Comparison of ENCODE assay signal across 10 cellular contexts in the genomic region with DNA sequence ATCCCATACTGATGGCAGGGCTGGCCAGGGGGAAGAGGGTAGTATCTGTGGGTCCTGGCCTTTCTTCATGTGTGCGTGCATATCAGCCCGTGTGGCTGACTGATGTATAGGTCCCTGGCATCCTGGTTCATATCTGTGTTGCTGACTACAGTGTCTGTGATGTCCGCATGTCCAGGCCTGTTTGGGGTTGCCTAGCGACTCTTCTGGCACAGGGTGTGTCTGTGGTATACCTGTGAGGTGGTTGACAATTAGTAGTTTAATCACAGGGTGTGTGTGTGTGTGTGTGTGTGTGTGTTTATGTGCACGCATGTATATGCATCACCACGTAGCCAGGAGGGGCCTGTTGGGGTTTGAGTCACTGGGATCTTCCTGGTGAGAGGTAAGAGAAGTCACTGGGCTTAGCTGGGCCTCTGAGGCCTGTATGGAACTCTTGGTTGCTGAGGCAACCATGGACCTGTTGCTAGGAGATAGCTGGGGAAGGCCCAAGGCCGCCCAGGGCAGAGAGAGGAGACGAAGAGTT. TPM values are rescaled to one million over a fixed set of nuclear protein-coding genes. Genes with fewer than 3 reads are reported as not detected.
DNase-seq lines count a peak whose midpoint lies in the region; ATAC-seq, FAIRE-seq and TF ChIP-seq lines count a peak whose summit lies in the region.
"Had no signal": no experiment of that assay in that cellular context is flagged by ENCODE, and none has a peak within 500 bp of the region (broad histone marks: within the 10 kb centered on the region; RNA-seq: fewer than 3 reads in every experiment).

No MANE protein-coding gene starts in this region.

- H3K9me3 Mint-ChIP-seq in activated CD4-positive, alpha-beta memory T cell treated with anti-CD3 and anti-CD28 coated beads for 36 hours: no peaks in the 10 kb centered on the region

- no peaks in the 10 kb centered on the region for H3K27me3 Mint-ChIP-seq in activated CD4-positive, alpha-beta memory T cell treated with anti-CD3 and anti-CD28 coated beads for 36 hours

- H3K27ac Mint-ChIP-seq in activated CD4-positive, alpha-beta memory T cell treated with anti-CD3 and anti-CD28 coated beads for 36 hours: no peak overlapping the region

- POLR2A ChIA-PET in activated CD4-positive, alpha-beta memory T cell treated with anti-CD3 and anti-CD28 coated beads for 36 hours (lab: Charles Lee): interaction anchor here (1.0 to 2.1 kb wide), 3 partner anchors 18 to 83 kb away, joined by 3 to 7 read pairs (median 3); partner anchors contain the start of genes ACAP1 and TMEM256

- intact Hi-C loops in activated CD4-positive, alpha-beta memory T cell treated with anti-CD3 and anti-CD28 coated beads for 36 hours (cut with micrococcal nuclease): loop anchor here (5.0 kb wide), 2 partner anchors 103 to 128 kb away; partner anchors contain the start of genes POLR2A and SLC35G6
- intact Hi-C loops in upper lobe of right lung (cut with DNase I): no loop called here

- H3K9me3 ChIP-seq in subcutaneous abdominal adipose tissue (ENCODE audit: control insufficient read depth in 5 of 5, low read length in 5 of 5) (no peaks in the 10 kb centered on the region), small intestine (ENCODE audit: control insufficient read depth, low read depth) (no peaks in the 10 kb centered on the region), upper lobe of right lung (no peaks in the 10 kb centered on the region)
- H3K9me3 ChIP-seq: thoracic aorta had no signal

- H3K4me1 ChIP-seq in foreskin keratinocyte (peaks cover 16% of the 10 kb centered on the region), subcutaneous abdominal adipose tissue (ENCODE audit: control insufficient read depth in 5 of 5, insufficient read depth in 5 of 5, low read length in 5 of 5) (peaks cover 3 to 55% (median 47%) of the 10 kb centered on the region in 5 donors), small intestine (ENCODE audit: control insufficient read depth in 2 of 2, insufficient read depth in 1 of 2, low read depth in 1 of 2, low read length in 1 of 2) (peaks cover 0 to 12% of the 10 kb centered on the region in 2 donors), upper lobe of right lung (peaks cover 33% of the 10 kb centered on the region)

- ATAC-seq in foreskin keratinocyte: peak; percentile 80
- ATAC-seq in HG03439 (IDR thresholded peaks at IDR 0.05; ENCODE audit: unreplicated experiment): no peak
- ATAC-seq in upper lobe of right lung: no peak

- peaks cover 19% of the 10 kb centered on the region for H3K36me3 Mint-ChIP-seq in activated CD4-positive, alpha-beta memory T cell treated with anti-CD3 and anti-CD28 coated beads for 36 hours

- H3K27ac ChIP-seq in foreskin keratinocyte (peak overlapping the region; percentile 62), subcutaneous abdominal adipose tissue (ENCODE audit: low read depth, low read length) (peak overlapping the region; percentile 98), small intestine (ENCODE audit: low read depth in 1 of 2, low read length in 1 of 2) (no peak overlapping the region), upper lobe of right lung (no peak overlapping the region)
- H3K27ac ChIP-seq: thoracic aorta had no signal

- H3K9ac ChIP-seq in subcutaneous abdominal adipose tissue (ENCODE audit: low read length in 5 of 5): peak overlapping the region in 1 of 5 donors; percentile 51

- no peak overlapping the region for H3K4me3 Mint-ChIP-seq in activated CD4-positive, alpha-beta memory T cell treated with anti-CD3 and anti-CD28 coated beads for 36 hours

- H3K27me3 ChIP-seq in foreskin keratinocyte (no peaks in the 10 kb centered on the region), subcutaneous abdominal adipose tissue (ENCODE audit: control insufficient read depth in 5 of 5, insufficient read depth in 4 of 5, low read length in 5 of 5) (no peaks in the 10 kb centered on the region), small intestine (ENCODE audit: control insufficient read depth in 2 of 2, insufficient read depth in 2 of 2, low read length in 2 of 2) (no peaks in the 10 kb centered on the region), upper lobe of right lung (no peaks in the 10 kb centered on the region)

- 62 to 68% (median 62%) methylated on average over 8 of the region's 8 CpGs for WGBS in small intestine, 3 donors

- CTCF ChIA-PET in activated CD4-positive, alpha-beta memory T cell treated with anti-CD3 and anti-CD28 coated beads for 36 hours (lab: Charles Lee): interaction anchor here (0.8 to 4.0 kb wide), 7 partner anchors 8 to 160 kb away, joined by 3 to 71 read pairs (median 3); partner anchors contain the start of gene TMEM102

- FAIRE-seq in small intestine (lab: Jason Lieb, UNC): no peak

- H3K4me3 ChIP-seq in subcutaneous abdominal adipose tissue (ENCODE audit: low read depth in 1 of 5, low read length in 5 of 5): no peak overlapping the region
- H3K4me3 ChIP-seq in small intestine (ENCODE audit: low read depth in 1 of 2, low read length in 2 of 2): no peak overlapping the region
- H3K4me3 ChIP-seq in upper lobe of right lung: no peak overlapping the region

- peaks cover 39% of the 10 kb centered on the region for H3K4me1 Mint-ChIP-seq in activated CD4-positive, alpha-beta memory T cell treated with anti-CD3 and anti-CD28 coated beads for 36 hours (ENCODE audit: low read depth)

- TF ChIP-seq CTCF in foreskin keratinocyte (conservative IDR thresholded peaks at IDR 0.05) (peak; percentile 39), upper lobe of right lung (IDR thresholded peaks at IDR 0.05) (no peak)

- peak; percentile 33 for DNase-seq in activated naive CD4-positive, alpha-beta T cell treated with Interleukin-2 at 50 U/mL for 16 hours
- no peak for DNase-seq in activated naive CD4-positive, alpha-beta T cell treated with anti-CD3 and anti-CD28 coated beads, Interleukin-2, amount 50 U/mL, for 16 hours
- peak; percentile 70 for DNase-seq in activated CD4-positive, alpha-beta memory T cell treated with anti-CD3 and anti-CD28 coated beads for 36 hours
- peak; percentile 100 for DNase-seq in foreskin keratinocyte
- no peak for DNase-seq in small intestine
- no peak for DNase-seq in upper lobe of right lung

- no peaks in the 10 kb centered on the region for H3K36me3 ChIP-seq in subcutaneous abdominal adipose tissue (ENCODE audit: control insufficient read depth in 5 of 5, insufficient read depth in 5 of 5, low read length in 5 of 5)
- H3K36me3 ChIP-seq in small intestine (ENCODE audit: control insufficient read depth in 2 of 2, insufficient read depth in 2 of 2, low read length in 2 of 2): no peaks in the 10 kb centered on the region
- H3K36me3 ChIP-seq in upper lobe of right lung: no peaks in the 10 kb centered on the region
- H3K36me3 ChIP-seq: thoracic aorta had no signal

RNA-seq across cellular contexts. Expression of gene TMEM95, which starts 0.6 kb away (rescaled TPM):
- not detected for total RNA-seq in activated CD4-positive, alpha-beta memory T cell treated with anti-CD3 and anti-CD28 coated beads for 36 hours
- total RNA-seq in foreskin keratinocyte (not detected in 2 replicates), upper lobe of right lung (not detected)
- polyA plus RNA-seq in foreskin keratinocyte (not detected in 2 replicates), small intestine (not detected)
- total RNA-seq: kidney epithelial cell, thoracic aorta had no signal

RNA-seq across cellular contexts. Expression of gene KCTD11, which starts 2.4 kb away (rescaled TPM):
- 1 to 10 TPM; 2.6 to 2.8 TPM for total RNA-seq in activated CD4-positive, alpha-beta memory T cell treated with anti-CD3 and anti-CD28 coated beads for 36 hours
- total RNA-seq in foreskin keratinocyte (7.7 and 9.3 TPM in 2 replicates), upper lobe of right lung (8.9 TPM)
- polyA plus RNA-seq in foreskin keratinocyte (9.0 and 12.4 TPM in 2 replicates), small intestine (1 to 10 TPM; 6.0 to 8.6 (median 7.9) TPM)

RNA-seq across cellular contexts. Expression of gene ACAP1, which starts 18.0 kb away (rescaled TPM):
- 100 to 1,000 TPM; 391 to 405 TPM for total RNA-seq in activated CD4-positive, alpha-beta memory T cell treated with anti-CD3 and anti-CD28 coated beads for 36 hours
- total RNA-seq in foreskin keratinocyte (3.7 and 7.6 TPM in 2 replicates), upper lobe of right lung (23.2 TPM)
- polyA plus RNA-seq in foreskin keratinocyte (3.5 and 4.0 TPM in 2 replicates), small intestine (10 to 100 TPM in 1 of 3 donors, 1 to 10 TPM in 2; 3.8 to 43.5 (median 9.1) TPM)

RNA-seq across cellular contexts. Expression of gene NEURL4, which starts 25.2 kb away (rescaled TPM):
- 10 to 100 TPM; 26.9 to 29.3 TPM for total RNA-seq in activated CD4-positive, alpha-beta memory T cell treated with anti-CD3 and anti-CD28 coated beads for 36 hours
- total RNA-seq in foreskin keratinocyte (20.0 and 22.7 TPM in 2 replicates), upper lobe of right lung (37.6 TPM)
- polyA plus RNA-seq in foreskin keratinocyte (11.4 and 14.1 TPM in 2 replicates), small intestine (10 to 100 TPM; 14.3 to 36.9 (median 22.1) TPM)

RNA-seq across cellular contexts. Expression of gene TNK1, which starts 26.6 kb away (rescaled TPM):
- total RNA-seq in activated CD4-positive, alpha-beta memory T cell treated with anti-CD3 and anti-CD28 coated beads for 36 hours: 1 to 10 TPM; 3.7 to 4.4 TPM
- 7.5 and 11.2 TPM in 2 replicates for total RNA-seq in foreskin keratinocyte
- 6.5 and 9.3 TPM in 2 replicates for polyA plus RNA-seq in foreskin keratinocyte
- polyA plus RNA-seq in small intestine: 10 to 100 TPM in 2 of 3 donors, 1 to 10 TPM in 1; 8.8 to 16.3 (median 11.9) TPM
- total RNA-seq in upper lobe of right lung: 5.8 TPM

Comparison
In these comparisons a context has a peak if more than half of its experiments do, and no peak if none do; other contexts are left out.
1. DNase-seq: peak in activated naive CD4-positive, alpha-beta T cell treated with Interleukin-2 at 50 U/mL for 16 hours (single experiment), activated CD4-positive, alpha-beta memory T cell treated with anti-CD3 and anti-CD28 coated beads for 36 hours (single experiment) and foreskin keratinocyte (2 of 2); none in activated naive CD4-positive, alpha-beta T cell treated with anti-CD3 and anti-CD28 coated beads, Interleukin-2, amount 50 U/mL, for 16 hours (single experiment), small intestine (single experiment) and upper lobe of right lung (single experiment).
2. H3K27ac ChIP-seq: peak in foreskin keratinocyte (single experiment) and subcutaneous abdominal adipose tissue (single experiment); none in small intestine (0 of 2) and upper lobe of right lung (single experiment).
3. RNA of gene ACAP1, which starts 18.0 kb away (total RNA-seq): 391 to 405 TPM in activated CD4-positive, alpha-beta memory T cell treated with anti-CD3 and anti-CD28 coated beads for 36 hours; 23.2 TPM in upper lobe of right lung (single experiment) and 3.7 to 7.6 TPM in foreskin keratinocyte; every median in the first group is over 10 times any median in the second.